In the genomic region with DNA sequence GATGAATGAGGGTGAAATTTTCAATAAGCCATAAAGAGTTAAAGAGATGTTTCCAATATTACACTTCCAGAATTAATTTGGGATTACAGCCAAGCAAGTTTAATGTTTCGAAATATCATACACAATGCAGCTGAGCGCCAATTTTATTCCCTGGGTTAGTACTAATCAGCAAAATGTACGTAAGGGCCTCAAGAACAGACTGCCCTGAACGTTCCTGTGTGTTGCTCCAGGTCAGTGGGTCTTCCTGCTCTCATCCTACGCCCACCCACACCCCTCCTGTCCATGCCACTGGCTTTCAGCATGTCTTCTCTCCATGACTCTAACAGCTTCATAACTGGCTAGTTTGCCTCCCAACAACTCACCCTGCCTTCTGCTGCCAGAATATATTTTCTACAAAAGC, we compare ENCODE assay signal across 26 cellular contexts.
"Had no signal": no experiment of that assay in that cellular context is flagged by ENCODE, and none has a peak within 500 bp of the region (broad histone marks: within the 10 kb centered on the region; RNA-seq: fewer than 3 reads in every experiment).

No MANE protein-coding gene starts in this region.

- ATAC-seq: activated CD4-positive, alpha-beta T cell treated with anti-CD3 and anti-CD28 coated beads for 36 hours; heart right ventricle; left lung; right lobe of liver; stimulated activated effector memory CD8-positive, alpha-beta T cell treated with anti-CD3 and anti-CD28 coated beads, Interleukin-12 subunit alpha, Interleukin-12 subunit beta, amount 100 ng/mL, for 72 hours; stimulated activated naive CD8-positive, alpha-beta T cell treated with anti-CD3 and anti-CD28 coated beads, Interleukin-15, amount 100 ng/mL, for 72 hours; T-cell had no signal

- H3K36me3 Mint-ChIP-seq: activated naive CD8-positive, alpha-beta T cell treated with anti-CD3 and anti-CD28 coated beads for 36 hours; stimulated activated effector memory CD8-positive, alpha-beta T cell treated with anti-CD3 and anti-CD28 coated beads, Interleukin-12 subunit alpha, Interleukin-12 subunit beta, amount 100 ng/mL, for 72 hours; T-cell had no signal

- H3K27ac Mint-ChIP-seq: activated CD4-positive, alpha-beta T cell treated with anti-CD3 and anti-CD28 coated beads for 36 hours; activated naive CD4-positive, alpha-beta T cell treated with anti-CD3 and anti-CD28 coated beads for 36 hours; activated naive CD8-positive, alpha-beta T cell treated with anti-CD3 and anti-CD28 coated beads for 36 hours; endodermal cell; progenitor cell of endocrine pancreas; stimulated activated effector memory CD8-positive, alpha-beta T cell treated with anti-CD3 and anti-CD28 coated beads, Interleukin-12 subunit alpha, Interleukin-12 subunit beta, amount 100 ng/mL, for 72 hours; stimulated activated naive CD8-positive, alpha-beta T cell treated with anti-CD3 and anti-CD28 coated beads, Interleukin-15, amount 100 ng/mL, for 72 hours had no signal

- H3K9me3 Mint-ChIP-seq: activated naive CD4-positive, alpha-beta T cell treated with anti-CD3 and anti-CD28 coated beads for 36 hours; activated naive CD8-positive, alpha-beta T cell treated with anti-CD3 and anti-CD28 coated beads for 36 hours; endodermal cell; nephron; stimulated activated effector memory CD8-positive, alpha-beta T cell treated with anti-CD3 and anti-CD28 coated beads, Interleukin-12 subunit alpha, Interleukin-12 subunit beta, amount 100 ng/mL, for 72 hours; stimulated activated naive CD8-positive, alpha-beta T cell treated with anti-CD3 and anti-CD28 coated beads, Interleukin-15, amount 100 ng/mL, for 72 hours; T-cell had no signal

- DNase-seq: activated CD4-positive, alpha-beta T cell treated with anti-CD3 and anti-CD28 coated beads for 36 hours; activated CD4-positive, alpha-beta T cell treated with anti-CD3 and anti-CD28 coated beads, Interleukin-2, amount 50 U/mL, for 4 hours; activated CD4-positive, CD25-positive, alpha-beta regulatory T cell; activated effector memory CD4-positive, alpha-beta T cell treated with Interleukin-2 at 50 U/mL for 16 hours; activated naive CD4-positive, alpha-beta T cell treated with anti-CD3 and anti-CD28 coated beads for 36 hours; activated naive CD8-positive, alpha-beta T cell treated with anti-CD3 and anti-CD28 coated beads for 36 hours; activated T-cell treated with anti-CD3 and anti-CD28 coated beads for 4 hours; adrenal gland; brain microvascular endothelial cell; caudate nucleus; endodermal cell; foreskin melanocyte; heart right ventricle; left lung; lower lobe of right lung; mesendoderm; right lobe of liver; stimulated activated CD4-positive, alpha-beta T cell treated with anti-CD3 and anti-CD28 coated beads, Interleukin-4, amount 100 ng/mL, for 24 hours; stimulated activated naive CD8-positive, alpha-beta T cell treated with anti-CD3 and anti-CD28 coated beads, Interleukin-15, amount 100 ng/mL, for 72 hours; T-cell; tibial artery had no signal

- H3K27ac ChIP-seq: adrenal gland, ascending aorta, brain microvascular endothelial cell, heart right ventricle, left lung, lower lobe of right lung, right lobe of liver, tibial artery had no signal

- H3K9me3 ChIP-seq: adrenal gland, ascending aorta, heart right ventricle, left lung, lower lobe of right lung, right lobe of liver, tibial artery had no signal

- H3K4me3 Mint-ChIP-seq: activated CD4-positive, alpha-beta T cell treated with anti-CD3 and anti-CD28 coated beads for 36 hours; activated naive CD4-positive, alpha-beta T cell treated with anti-CD3 and anti-CD28 coated beads for 36 hours; activated naive CD8-positive, alpha-beta T cell treated with anti-CD3 and anti-CD28 coated beads for 36 hours; endodermal cell; nephron; stimulated activated effector memory CD8-positive, alpha-beta T cell treated with anti-CD3 and anti-CD28 coated beads, Interleukin-12 subunit alpha, Interleukin-12 subunit beta, amount 100 ng/mL, for 72 hours; stimulated activated naive CD8-positive, alpha-beta T cell treated with anti-CD3 and anti-CD28 coated beads, Interleukin-15, amount 100 ng/mL, for 72 hours; T-cell had no signal

- H3K36me3 ChIP-seq: adrenal gland, ascending aorta, brain microvascular endothelial cell, heart right ventricle, left lung, lower lobe of right lung, right lobe of liver, tibial artery had no signal

- H3K27me3 ChIP-seq: adrenal gland, ascending aorta, right lobe of liver had no signal

- H3K4me3 ChIP-seq: adrenal gland, ascending aorta, heart right ventricle, left lung, lower lobe of right lung, right lobe of liver, skin epidermis, tibial artery had no signal
